ENCODE assay signal across 1 cellular context in genomic region chr6:17744019-17744756, GRCh38.
TF ChIP-seq lines count a peak whose summit lies in the region.

No MANE protein-coding gene starts in this region.

TF ChIP-seq in GM23338, 12 proteins besides CTCF, POLR2A, EP300 and RAD21 (continued from another document):
- no peak for TF ChIP-seq REST (IDR thresholded peaks at IDR 0.05; ENCODE audit: unreplicated experiment)
- TF ChIP-seq STAT1 (IDR thresholded peaks at IDR 0.05; ENCODE audit: unreplicated experiment) = no peak
- no peak for TF ChIP-seq EZH2phosphoT487 (IDR thresholded peaks at IDR 0.05; ENCODE audit: unreplicated experiment)
- TF ChIP-seq NANOG (IDR thresholded peaks at IDR 0.05; ENCODE audit: borderline replicate concordance) = no peak
TF ChIP-seq in GM23338: peak in this region for 0.
